ENCODE assay signal across 6 cellular contexts in the genomic region with DNA sequence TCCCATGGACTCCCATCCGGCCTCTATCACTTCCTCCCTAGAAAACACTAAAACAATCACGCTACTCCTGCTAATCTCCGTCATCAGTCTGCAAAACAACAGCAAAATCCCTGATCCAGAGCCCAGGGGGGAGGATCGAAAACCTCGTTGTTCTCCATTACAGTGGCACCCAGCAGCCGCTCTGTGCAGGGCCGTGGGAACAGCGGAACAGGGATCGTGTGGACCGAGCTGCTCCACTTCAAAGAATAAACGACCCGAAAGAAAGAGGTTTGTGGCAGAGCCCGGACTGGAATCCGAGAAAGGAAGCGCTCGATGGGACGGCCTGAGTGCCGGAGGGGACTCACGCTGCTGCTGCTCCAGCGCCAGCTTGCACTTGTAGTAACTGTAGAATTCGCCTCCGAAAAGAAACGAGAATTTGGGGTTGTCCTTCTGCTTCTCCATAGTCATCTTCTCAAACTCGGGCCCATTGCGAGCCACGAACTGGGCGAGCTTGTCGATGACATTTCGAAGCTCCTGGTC. TPM values are rescaled to one million over a fixed set of nuclear protein-coding genes. Genes with fewer than 3 reads are reported as not detected.
DNase-seq lines count a peak whose midpoint lies in the region; ATAC-seq and TF ChIP-seq lines count a peak whose summit lies in the region.

No MANE protein-coding gene starts in this region.

- intact Hi-C loops in Right ventricle myocardium inferior (cut with DNase I) (no loop called here), left cardiac atrium (cut with DNase I) (no loop called here), lower lobe of right lung (cut with DNase I) (no loop called here)

- peaks cover 59% of the 10 kb centered on the region for H3K4me1 Mint-ChIP-seq in activated T-cell treated with anti-CD3 and anti-CD28 coated beads, Interleukin-2, amount 50 U/mL, for 72 hours (ENCODE audit: low read depth)

- TF ChIP-seq CTCF in lower lobe of right lung (IDR thresholded peaks at IDR 0.05): no peak

- peak overlapping the region; percentile 83 for H3K27ac Mint-ChIP-seq in activated T-cell treated with anti-CD3 and anti-CD28 coated beads, Interleukin-2, amount 50 U/mL, for 72 hours

- no peaks in the 10 kb centered on the region for H3K27me3 Mint-ChIP-seq in activated T-cell treated with anti-CD3 and anti-CD28 coated beads, Interleukin-2, amount 50 U/mL, for 72 hours (ENCODE audit: low read depth)

- H3K4me1 ChIP-seq in lower lobe of right lung: peaks cover 36% of the 10 kb centered on the region

- peaks cover 33% of the 10 kb centered on the region for H3K36me3 ChIP-seq in lower lobe of right lung

- H3K4me3 ChIP-seq in lower lobe of right lung: peak overlapping the region; percentile 99

- no peaks in the 10 kb centered on the region for H3K9me3 Mint-ChIP-seq in activated T-cell treated with anti-CD3 and anti-CD28 coated beads, Interleukin-2, amount 50 U/mL, for 72 hours

- peaks cover 2 to 28% of the 10 kb centered on the region in 2 donors for H3K36me3 Mint-ChIP-seq in activated T-cell treated with anti-CD3 and anti-CD28 coated beads, Interleukin-2, amount 50 U/mL, for 72 hours (ENCODE audit: insufficient read depth in 2 of 2)

- no peaks in the 10 kb centered on the region for H3K9me3 ChIP-seq in lower lobe of right lung

- H3K4me3 Mint-ChIP-seq in activated T-cell treated with anti-CD3 and anti-CD28 coated beads, Interleukin-2, amount 50 U/mL, for 72 hours: peak overlapping the region; percentile 95 to 99

- H3K27ac ChIP-seq in lower lobe of right lung: peak overlapping the region; percentile 88

- no peak for ATAC-seq in Right ventricle myocardium inferior
- no peak for ATAC-seq in left cardiac atrium
- peak in 1 of 2 donors; percentile 1 for ATAC-seq in activated T-cell treated with anti-CD3 and anti-CD28 coated beads, Interleukin-2, amount 50 U/mL, for 72 hours (replicated peaks in 1 of 2)
- ATAC-seq in lower lobe of right lung: peak in 1 of 2 donors; percentile 2

- DNase-seq in Right ventricle myocardium inferior (ENCODE audit: missing footprints) (peak; percentile 31), left cardiac atrium (no peak), lower lobe of right lung (no peak), kidney glomerular epithelial cell (lab: John Stamatoyannopoulos, UW) (no peak), hypothalamus (lab: John Stamatoyannopoulos, UW) (no peak)
- peak in 1 of 2 donors; percentile 23 for DNase-seq in activated T-cell treated with anti-CD3 and anti-CD28 coated beads, Interleukin-2, amount 50 U/mL, for 72 hours

- H3K27me3 ChIP-seq in lower lobe of right lung (ENCODE audit: low read depth): no peaks in the 10 kb centered on the region

RNA-seq across cellular contexts. Expression of gene CHERP, which starts 0.7 kb away (rescaled TPM):
- total RNA-seq in Right ventricle myocardium inferior (17.3 TPM), left cardiac atrium (10 to 100 TPM; 20.1 to 25.4 TPM), lower lobe of right lung (35.4 TPM)
- total RNA-seq in activated T-cell treated with anti-CD3 and anti-CD28 coated beads, Interleukin-2, amount 50 U/mL, for 72 hours: 10 to 100 TPM; 54.8 to 59.6 TPM

RNA-seq across cellular contexts. Expression of gene SLC35E1, which starts 30.6 kb away (rescaled TPM):
- total RNA-seq in Right ventricle myocardium inferior: 23.5 TPM
- 10 to 100 TPM; 27.3 to 28.1 TPM for total RNA-seq in left cardiac atrium
- total RNA-seq in activated T-cell treated with anti-CD3 and anti-CD28 coated beads, Interleukin-2, amount 50 U/mL, for 72 hours: 10 to 100 TPM; 36.5 to 39.5 TPM
- 47.3 TPM for total RNA-seq in lower lobe of right lung

RNA-seq across cellular contexts. Expression of gene C19orf44, which starts 45.4 kb away (rescaled TPM):
- total RNA-seq in Right ventricle myocardium inferior (3.3 TPM), left cardiac atrium (1 to 10 TPM; 2.4 to 3.8 TPM), lower lobe of right lung (6.6 TPM)
- total RNA-seq in activated T-cell treated with anti-CD3 and anti-CD28 coated beads, Interleukin-2, amount 50 U/mL, for 72 hours: 1 to 10 TPM; 3.0 to 3.4 TPM

RNA-seq across cellular contexts. Expression of gene CALR3, which starts 45.6 kb away (rescaled TPM):
- total RNA-seq in Right ventricle myocardium inferior (not detected), left cardiac atrium (not detected), lower lobe of right lung (not detected)
- not detected for total RNA-seq in activated T-cell treated with anti-CD3 and anti-CD28 coated beads, Interleukin-2, amount 50 U/mL, for 72 hours
